9 cellular contexts compared by ENCODE assay signal in the genomic region with DNA sequence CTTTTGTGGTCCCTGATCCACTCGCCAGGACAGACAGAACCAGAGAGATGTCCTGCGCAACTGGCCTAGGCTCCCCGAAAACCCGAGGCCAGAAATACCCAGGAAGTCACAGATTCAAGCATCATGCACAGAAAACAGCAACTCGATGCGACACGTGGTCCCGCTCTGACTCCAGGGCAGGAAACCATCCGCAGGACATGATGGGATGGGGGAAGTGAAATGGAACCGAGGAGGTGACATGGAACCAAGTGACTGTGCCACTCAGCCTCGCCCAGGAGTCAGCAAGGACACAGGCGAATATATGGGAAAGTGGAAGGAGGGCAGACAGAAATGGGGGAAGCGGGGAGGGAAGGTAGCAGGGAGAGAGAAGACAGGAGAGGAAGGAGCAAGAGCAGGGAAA. TPM values are rescaled to one million over a fixed set of nuclear protein-coding genes. Genes with fewer than 3 reads are reported as not detected.
DNase-seq lines count a peak whose midpoint lies in the region; ATAC-seq and TF ChIP-seq lines count a peak whose summit lies in the region.
"Had no signal": no experiment of that assay in that cellular context is flagged by ENCODE, and none has a peak within 500 bp of the region (broad histone marks: within the 10 kb centered on the region; RNA-seq: fewer than 3 reads in every experiment).

No MANE protein-coding gene starts in this region.

- H4K91ac ChIP-seq in H9 (ENCODE audit: insufficient read length, low read depth, low read length), result peak overlapping the region; percentile 47

- H3K18ac ChIP-seq in H9 (ENCODE audit: insufficient read length, low read depth, low read length), result peak overlapping the region; percentile 100

- DNase-seq in H9, result no peak
- DNase-seq in activated CD8-positive, alpha-beta T cell treated with anti-CD3 and anti-CD28 coated beads for 36 hours, result no peak
- no peak for DNase-seq in gastrocnemius medialis
- DNase-seq in HK-2 (ENCODE audit: unreplicated experiment), result no peak
- DNase-seq in MM.1S, result no peak
- DNase-seq: GF-D8 had no signal

- peaks cover 6% of the 10 kb centered on the region; the same call in 1 of the 2 replicates for H3K4me1 ChIP-seq in H9 (ENCODE audit: insufficient read depth, low read length)
- H3K4me1 ChIP-seq in iPS-18a (ENCODE audit: control insufficient read depth, low read depth, low read length), result peaks cover 11% of the 10 kb centered on the region
- H3K4me1 ChIP-seq in gastrocnemius medialis, result peaks cover 5 to 9% of the 10 kb centered on the region in 2 donors
- H3K4me1 ChIP-seq in MM.1S (ENCODE audit: low read length), result no peaks in the 10 kb centered on the region

- H3K27ac ChIP-seq in H9 (ENCODE audit: insufficient read length, low read depth, low read length), result no peak overlapping the region
- no peak overlapping the region for H3K27ac ChIP-seq in iPS-18a (ENCODE audit: low read length)
- no peak overlapping the region for H3K27ac ChIP-seq in gastrocnemius medialis
- no peak overlapping the region for H3K27ac ChIP-seq in MM.1S (ENCODE audit: low read length)

- no peak overlapping the region for H3K56ac ChIP-seq in H9 (ENCODE audit: insufficient read length, low read depth, low read length)

- H2BK15ac ChIP-seq in H9 (ENCODE audit: low read depth, low read length), result no peak overlapping the region

- TF ChIP-seq CTCF in H9 (conservative IDR thresholded peaks at IDR 0.05) (no peak), gastrocnemius medialis (IDR thresholded peaks at IDR 0.05 in 4 of 5, conservative IDR thresholded peaks at IDR 0.05 in 1 of 5) (no peak), MM.1S (IDR thresholded peaks at IDR 0.05; ENCODE audit: low read length) (no peak)
- TF ChIP-seq CTCF in activated CD8-positive, alpha-beta T cell treated with anti-CD3 and anti-CD28 coated beads for 36 hours (IDR thresholded peaks at IDR 0.05), result no peak

- no peak for TF ChIP-seq POLR2A in gastrocnemius medialis (IDR thresholded peaks at IDR 0.05)

- H3K4ac ChIP-seq in H9 (ENCODE audit: low read depth, low read length), result peak overlapping the region; percentile 33

- no CpG with 5 or more reads among the region's 13 CpGs for WGBS in H9 (ENCODE audit: extremely low coverage, insufficient read length, low lambda C conversion rate)

- H4K5ac ChIP-seq in H9 (ENCODE audit: insufficient read length, low read depth, low read length), result no peak overlapping the region

- peak overlapping the region; percentile 11 for H2AK5ac ChIP-seq in H9 (ENCODE audit: insufficient read length, low read length)

- POLR2A ChIA-PET in activated CD8-positive, alpha-beta T cell treated with anti-CD3 and anti-CD28 coated beads for 36 hours (lab: Charles Lee), result interaction anchor here (1.1 kb wide), 1 partner anchor 11 kb away, joined by 4 read pairs; no protein-coding TSS in a partner anchor

- H4K20me1 ChIP-seq in H9 (ENCODE audit: control insufficient read depth, insufficient read depth, insufficient read length), result no peaks in the 10 kb centered on the region
- H4K20me1 ChIP-seq in MM.1S (ENCODE audit: insufficient read depth, low read length), result no peaks in the 10 kb centered on the region

- intact Hi-C loops in activated CD8-positive, alpha-beta T cell treated with anti-CD3 and anti-CD28 coated beads for 36 hours (cut with micrococcal nuclease), result no loop called here
- intact Hi-C loops in gastrocnemius medialis (cut with DNase I; ENCODE audit: low total_unique reads), result loop anchor here (5.0 kb wide), 1 partner anchor 1705 kb away; a partner anchor contains a TSS

- H3K36me3 Mint-ChIP-seq in H9 (ENCODE audit: insufficient read depth in 1 of 3, low read depth in 3 of 3), result peaks cover 13 to 32% (median 29%) of the 10 kb centered on the region in 3 experiments
- peaks cover 32% of the 10 kb centered on the region for H3K36me3 Mint-ChIP-seq in activated CD8-positive, alpha-beta T cell treated with anti-CD3 and anti-CD28 coated beads for 36 hours (ENCODE audit: low read depth)

- H3T11ph ChIP-seq in H9 (ENCODE audit: low read length), result no peak overlapping the region

- H3K4me3 Mint-ChIP-seq in H9, result peak overlapping the region; percentile 78 to 87
- peak overlapping the region; percentile 76 for H3K4me3 Mint-ChIP-seq in activated CD8-positive, alpha-beta T cell treated with anti-CD3 and anti-CD28 coated beads for 36 hours

- H3F3A ChIP-seq in MM.1S (ENCODE audit: insufficient read depth, low read length), result no peaks in the 10 kb centered on the region

- in situ Hi-C loops in gastrocnemius medialis (cut with MboI; ENCODE audit: low sequenced_read_pairs in 4 of 4), result no loop called here

- peaks cover 9% of the 10 kb centered on the region for H3K79me1 ChIP-seq in H9 (ENCODE audit: insufficient read depth, low read depth, low read length, poor library complexity, severe bottlenecking)

- no peak overlapping the region for H2BK5ac ChIP-seq in H9 (ENCODE audit: insufficient read length, low read length)

- no peaks in the 10 kb centered on the region for H3K9me3 ChIP-seq in H9 (ENCODE audit: control insufficient read depth, low read depth, low read length)
- H3K9me3 ChIP-seq in iPS-18a (ENCODE audit: control insufficient read depth, low read depth, low read length), result peaks cover 5% of the 10 kb centered on the region
- peaks cover 0 to 6% (median 0%) of the 10 kb centered on the region in 3 donors for H3K9me3 ChIP-seq in gastrocnemius medialis
- no peaks in the 10 kb centered on the region for H3K9me3 ChIP-seq in MM.1S (replicated peaks; ENCODE audit: insufficient read depth, low read length)

- no peak overlapping the region for H3K9ac ChIP-seq in H9 (ENCODE audit: extremely low read depth, insufficient read length, low read length)
- H3K9ac ChIP-seq in iPS-18a (ENCODE audit: low read length), result peak overlapping the region; percentile 99
- no peak overlapping the region for H3K9ac ChIP-seq in MM.1S (ENCODE audit: low read length)

- H3K27me3 ChIP-seq in H9 (ENCODE audit: insufficient read depth, low read length) (no peaks in the 10 kb centered on the region), iPS-18a (ENCODE audit: control insufficient read depth, insufficient read depth, low read length) (no peaks in the 10 kb centered on the region), gastrocnemius medialis (no peaks in the 10 kb centered on the region), MM.1S (replicated peaks; ENCODE audit: insufficient read depth, low read length) (no peaks in the 10 kb centered on the region)
- H3K27me3 ChIP-seq: gastroesophageal sphincter had no signal

- peaks cover 21 to 37% of the 10 kb centered on the region in 2 experiments for H3K9me3 Mint-ChIP-seq in H9
- H3K9me3 Mint-ChIP-seq in activated CD8-positive, alpha-beta T cell treated with anti-CD3 and anti-CD28 coated beads for 36 hours, result peaks cover 18% of the 10 kb centered on the region

- peak overlapping the region; percentile 6 for H2BK12ac ChIP-seq in H9 (ENCODE audit: insufficient read length, low read depth, low read length)

- H2BK20ac ChIP-seq in H9 (ENCODE audit: low read depth, low read length, poor library complexity, severe bottlenecking), result peak overlapping the region; percentile 85

- H3K27ac Mint-ChIP-seq in H9, result peak overlapping the region; percentile 76 to 91 (median 90); a peak in 6 of 7 replicates
- peak overlapping the region; percentile 74 for H3K27ac Mint-ChIP-seq in activated CD8-positive, alpha-beta T cell treated with anti-CD3 and anti-CD28 coated beads for 36 hours

- H2AFZ ChIP-seq in H9 (ENCODE audit: low read length) (no peak overlapping the region), MM.1S (ENCODE audit: low read length) (no peak overlapping the region)

- H3K4me1 Mint-ChIP-seq in H9, result peaks cover 10 to 14% of the 10 kb centered on the region in 2 experiments
- peaks cover 10% of the 10 kb centered on the region for H3K4me1 Mint-ChIP-seq in activated CD8-positive, alpha-beta T cell treated with anti-CD3 and anti-CD28 coated beads for 36 hours (ENCODE audit: low read depth)

- H3K4me2 ChIP-seq in H9 (ENCODE audit: insufficient read depth, insufficient read length, low read length) (no peak overlapping the region), MM.1S (ENCODE audit: low read depth, low read length) (no peak overlapping the region)

- H3K36me3 ChIP-seq in iPS-18a (ENCODE audit: control insufficient read depth, low read depth, low read length) (no peaks in the 10 kb centered on the region), gastrocnemius medialis (no peaks in the 10 kb centered on the region), MM.1S (replicated peaks; ENCODE audit: insufficient read depth, low read length) (no peaks in the 10 kb centered on the region)

- H3K79me2 ChIP-seq in H9 (ENCODE audit: insufficient read depth, low read length) (no peaks in the 10 kb centered on the region), MM.1S (ENCODE audit: low read length) (no peaks in the 10 kb centered on the region)

- no peak for ATAC-seq in activated CD8-positive, alpha-beta T cell treated with anti-CD3 and anti-CD28 coated beads for 36 hours
- ATAC-seq in gastrocnemius medialis (no peak), HG03095 (IDR thresholded peaks at IDR 0.05; ENCODE audit: unreplicated experiment) (no peak)
- ATAC-seq: gastroesophageal sphincter had no signal

- peak overlapping the region; percentile 90 for H3K4me3 ChIP-seq in iPS-18a (ENCODE audit: low read length)
- peak overlapping the region in 3 of 4 donors; percentile 85 to 98 (median 97) for H3K4me3 ChIP-seq in gastrocnemius medialis
- H3K4me3 ChIP-seq in MM.1S (ENCODE audit: low read length), result no peak overlapping the region

- peak overlapping the region; percentile 8 for H4K8ac ChIP-seq in H9 (replicated peaks; ENCODE audit: insufficient read length, low read depth, low read length)

- CTCF ChIA-PET in activated CD8-positive, alpha-beta T cell treated with anti-CD3 and anti-CD28 coated beads for 36 hours (lab: Charles Lee), result interaction anchor here (0.5 kb wide), 1 partner anchor 74 kb away, joined by 3 read pairs; no protein-coding TSS in a partner anchor

- peak overlapping the region; percentile 100; the same call in 1 of the 2 replicates for H3K14ac ChIP-seq in H9 (ENCODE audit: insufficient read depth, low read length)

- H3K23ac ChIP-seq in H9 (ENCODE audit: insufficient read length, low read depth, low read length), result no peak overlapping the region

- no peaks in the 10 kb centered on the region; the same call in 1 of the 2 replicates for H3K27me3 Mint-ChIP-seq in H9 (ENCODE audit: low read depth)
- H3K27me3 Mint-ChIP-seq in activated CD8-positive, alpha-beta T cell treated with anti-CD3 and anti-CD28 coated beads for 36 hours, result no peaks in the 10 kb centered on the region

- no peaks in the 10 kb centered on the region for H3K9me2 ChIP-seq in MM.1S (replicated peaks; ENCODE audit: insufficient read depth, low read length)

- peaks cover 10% of the 10 kb centered on the region for H3K23me2 ChIP-seq in H9 (ENCODE audit: insufficient read length, low read depth, low read length, poor library complexity, severe bottlenecking)

- H2BK120ac ChIP-seq in H9 (ENCODE audit: low read depth, low read length, poor library complexity, severe bottlenecking), result peak overlapping the region; percentile 75

RNA-seq across cellular contexts. Expression of a gene that starts 1.1 kb away (rescaled TPM):
- total RNA-seq in H9 (2021), result 35.4 and 40.1 TPM in 2 replicates
- 10 to 100 TPM; 27.0 to 31.7 TPM for total RNA-seq in activated CD8-positive, alpha-beta T cell treated with anti-CD3 and anti-CD28 coated beads for 36 hours
- 10 to 100 TPM; 11.2 to 20.6 (median 15.2) TPM for total RNA-seq in gastrocnemius medialis

RNA-seq across cellular contexts. Expression of a gene that starts 37.8 kb away (rescaled TPM):
- total RNA-seq in H9 (2021) (4.7 and 5.4 TPM in 2 replicates), gastrocnemius medialis (under 1 TPM; 0.36 to 0.73 (median 0.53) TPM)
- 1 to 10 TPM; 1.2 to 1.4 TPM for total RNA-seq in activated CD8-positive, alpha-beta T cell treated with anti-CD3 and anti-CD28 coated beads for 36 hours

RNA-seq across cellular contexts. Expression of a gene that starts 53.7 kb away (rescaled TPM):
- total RNA-seq in H9 (2021) (11.8 and 12.1 TPM in 2 replicates), gastrocnemius medialis (1 to 10 TPM; 1.3 to 2.0 (median 1.7) TPM)
- 1 to 10 TPM; 6.0 to 6.2 TPM for total RNA-seq in activated CD8-positive, alpha-beta T cell treated with anti-CD3 and anti-CD28 coated beads for 36 hours
